1 cellular context compared by ENCODE assay signal in genomic region chr1:38831753-38832734, GRCh38.
TF ChIP-seq lines count a peak whose summit lies in the region.

No MANE protein-coding gene starts in this region.

TF ChIP-seq in K562, 482 proteins besides CTCF, POLR2A, EP300 and RAD21 (continued from another document and continues in another):
- TF ChIP-seq, protein P1, sequence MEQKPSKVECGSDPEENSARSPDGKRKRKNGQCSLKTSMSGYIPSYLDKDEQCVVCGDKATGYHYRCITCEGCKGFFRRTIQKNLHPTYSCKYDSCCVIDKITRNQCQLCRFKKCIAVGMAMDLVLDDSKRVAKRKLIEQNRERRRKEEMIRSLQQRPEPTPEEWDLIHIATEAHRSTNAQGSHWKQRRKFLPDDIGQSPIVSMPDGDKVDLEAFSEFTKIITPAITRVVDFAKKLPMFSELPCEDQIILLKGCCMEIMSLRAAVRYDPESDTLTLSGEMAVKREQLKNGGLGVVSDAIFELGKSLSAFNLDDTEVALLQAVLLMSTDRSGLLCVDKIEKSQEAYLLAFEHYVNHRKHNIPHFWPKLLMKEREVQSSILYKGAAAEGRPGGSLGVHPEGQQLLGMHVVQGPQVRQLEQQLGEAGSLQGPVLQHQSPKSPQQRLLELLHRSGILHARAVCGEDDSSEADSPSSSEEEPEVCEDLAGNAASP (IDR thresholded peaks at IDR 0.05): no peak
- TF ChIP-seq FOXA1 (IDR thresholded peaks at IDR 0.05; ENCODE audit: borderline replicate concordance) (no peak), HCFC1 (IDR thresholded peaks at IDR 0.05; ENCODE audit: low read depth, low read length) (no peak), MXI1 (IDR thresholded peaks at IDR 0.05; ENCODE audit: low read depth, low read length) (no peak), BRF1 (IDR thresholded peaks at IDR 0.05; ENCODE audit: borderline replicate concordance, extremely low read depth, insufficient read length) (no peak), MYNN (IDR thresholded peaks at IDR 0.05) (no peak), MYNN (CRISPR knock-in tag; IDR thresholded peaks at IDR 0.05) (no peak), HDAC6 (IDR thresholded peaks at IDR 0.05; ENCODE audit: low read depth, low read length) (no peak), MTA3 (IDR thresholded peaks at IDR 0.05; ENCODE audit: borderline replicate concordance) (no peak), RFX7 (CRISPR knock-in tag; IDR thresholded peaks at IDR 0.05) (no peak), ZNF699 (CRISPR knock-in tag; IDR thresholded peaks at IDR 0.05; ENCODE audit: insufficient replicate concordance) (no peak), SNIP1 (IDR thresholded peaks at IDR 0.05; ENCODE audit: low read depth) (no peak), DMBX1 (CRISPR knock-in tag; IDR thresholded peaks at IDR 0.05; ENCODE audit: borderline replicate concordance) (no peak), SRSF1 (IDR thresholded peaks at IDR 0.05; ENCODE audit: low read depth, low read length) (no peak), TCF3 (CRISPR knock-in tag; IDR thresholded peaks at IDR 0.05) (peak; percentile 67), TEAD4 (IDR thresholded peaks at IDR 0.05; ENCODE audit: low read length) (peak; percentile 86), TEAD4 (CRISPR knock-in tag; IDR thresholded peaks at IDR 0.05; ENCODE audit: borderline replicate concordance) (no peak), BHLHE40 (IDR thresholded peaks at IDR 0.05; ENCODE audit: low read length) (no peak), MYBL2 (IDR thresholded peaks at IDR 0.05; ENCODE audit: low read depth) (no peak), MYBL2 (CRISPR knock-in tag; IDR thresholded peaks at IDR 0.05; ENCODE audit: borderline replicate concordance) (no peak), SREBF1 (IDR thresholded peaks at IDR 0.05; ENCODE audit: borderline replicate concordance, low read depth, low read length) (no peak), NRF1 (conservative IDR thresholded peaks at IDR 0.05 in 1 of 2, IDR thresholded peaks at IDR 0.05 in 1 of 2) (no peak), FOXP4 (CRISPR knock-in tag; IDR thresholded peaks at IDR 0.05; ENCODE audit: borderline replicate concordance) (0 out of 2 replicates have a peak, but pooled peaks have one; percentile 0), TAF1 (IDR thresholded peaks at IDR 0.05; ENCODE audit: control insufficient read depth, extremely low read depth, insufficient read depth, low read length, severe bottlenecking) (no peak), CBX2 (IDR thresholded peaks at IDR 0.05; ENCODE audit: insufficient read depth, low read length, poor library complexity, severe bottlenecking) (no peak), ZHX1 (conservative IDR thresholded peaks at IDR 0.05; ENCODE audit: low read length) (no peak), BCL6 (CRISPR knock-in tag; IDR thresholded peaks at IDR 0.05) (no peak), POLR3G (IDR thresholded peaks at IDR 0.05; ENCODE audit: extremely low read depth, insufficient read length, insufficient replicate concordance) (no peak), ZNF655 (CRISPR knock-in tag; IDR thresholded peaks at IDR 0.05) (no peak), TSC22D4 (tag; IDR thresholded peaks at IDR 0.05) (no peak), NR4A1 (CRISPR knock-in tag; IDR thresholded peaks at IDR 0.05) (no peak), NR4A1 (tag; IDR thresholded peaks at IDR 0.05) (no peak), ZNF785 (CRISPR knock-in tag; IDR thresholded peaks at IDR 0.05) (no peak), E2F6 (IDR thresholded peaks at IDR 0.05; ENCODE audit: borderline replicate concordance in 1 of 2, extremely low read depth in 1 of 2, insufficient read depth in 1 of 2, insufficient read length in 1 of 2, low read depth in 1 of 2, low read length in 1 of 2, poor library complexity in 1 of 2, severe bottlenecking in 1 of 2) (no peak), ZNF184 (CRISPR knock-in tag; IDR thresholded peaks at IDR 0.05) (no peak), ATF2 (CRISPR knock-in tag; IDR thresholded peaks at IDR 0.05) (no peak), KLF16 (IDR thresholded peaks at IDR 0.05) (peak; percentile 64; the same call in 1 of the 2 replicates)
- TF ChIP-seq, protein P2, sequence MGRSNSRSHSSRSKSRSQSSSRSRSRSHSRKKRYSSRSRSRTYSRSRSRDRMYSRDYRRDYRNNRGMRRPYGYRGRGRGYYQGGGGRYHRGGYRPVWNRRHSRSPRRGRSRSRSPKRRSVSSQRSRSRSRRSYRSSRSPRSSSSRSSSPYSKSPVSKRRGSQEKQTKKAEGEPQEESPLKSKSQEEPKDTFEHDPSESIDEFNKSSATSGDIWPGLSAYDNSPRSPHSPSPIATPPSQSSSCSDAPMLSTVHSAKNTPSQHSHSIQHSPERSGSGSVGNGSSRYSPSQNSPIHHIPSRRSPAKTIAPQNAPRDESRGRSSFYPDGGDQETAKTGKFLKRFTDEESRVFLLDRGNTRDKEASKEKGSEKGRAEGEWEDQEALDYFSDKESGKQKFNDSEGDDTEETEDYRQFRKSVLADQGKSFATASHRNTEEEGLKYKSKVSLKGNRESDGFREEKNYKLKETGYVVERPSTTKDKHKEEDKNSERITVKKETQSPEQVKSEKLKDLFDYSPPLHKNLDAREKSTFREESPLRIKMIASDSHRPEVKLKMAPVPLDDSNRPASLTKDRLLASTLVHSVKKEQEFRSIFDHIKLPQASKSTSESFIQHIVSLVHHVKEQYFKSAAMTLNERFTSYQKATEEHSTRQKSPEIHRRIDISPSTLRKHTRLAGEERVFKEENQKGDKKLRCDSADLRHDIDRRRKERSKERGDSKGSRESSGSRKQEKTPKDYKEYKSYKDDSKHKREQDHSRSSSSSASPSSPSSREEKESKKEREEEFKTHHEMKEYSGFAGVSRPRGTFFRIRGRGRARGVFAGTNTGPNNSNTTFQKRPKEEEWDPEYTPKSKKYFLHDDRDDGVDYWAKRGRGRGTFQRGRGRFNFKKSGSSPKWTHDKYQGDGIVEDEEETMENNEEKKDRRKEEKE (IDR thresholded peaks at IDR 0.05; ENCODE audit: borderline replicate concordance in 1 of 2, control insufficient read depth in 1 of 2, low read depth in 2 of 2, low read length in 1 of 2): no peak
- TF ChIP-seq, protein P3, sequence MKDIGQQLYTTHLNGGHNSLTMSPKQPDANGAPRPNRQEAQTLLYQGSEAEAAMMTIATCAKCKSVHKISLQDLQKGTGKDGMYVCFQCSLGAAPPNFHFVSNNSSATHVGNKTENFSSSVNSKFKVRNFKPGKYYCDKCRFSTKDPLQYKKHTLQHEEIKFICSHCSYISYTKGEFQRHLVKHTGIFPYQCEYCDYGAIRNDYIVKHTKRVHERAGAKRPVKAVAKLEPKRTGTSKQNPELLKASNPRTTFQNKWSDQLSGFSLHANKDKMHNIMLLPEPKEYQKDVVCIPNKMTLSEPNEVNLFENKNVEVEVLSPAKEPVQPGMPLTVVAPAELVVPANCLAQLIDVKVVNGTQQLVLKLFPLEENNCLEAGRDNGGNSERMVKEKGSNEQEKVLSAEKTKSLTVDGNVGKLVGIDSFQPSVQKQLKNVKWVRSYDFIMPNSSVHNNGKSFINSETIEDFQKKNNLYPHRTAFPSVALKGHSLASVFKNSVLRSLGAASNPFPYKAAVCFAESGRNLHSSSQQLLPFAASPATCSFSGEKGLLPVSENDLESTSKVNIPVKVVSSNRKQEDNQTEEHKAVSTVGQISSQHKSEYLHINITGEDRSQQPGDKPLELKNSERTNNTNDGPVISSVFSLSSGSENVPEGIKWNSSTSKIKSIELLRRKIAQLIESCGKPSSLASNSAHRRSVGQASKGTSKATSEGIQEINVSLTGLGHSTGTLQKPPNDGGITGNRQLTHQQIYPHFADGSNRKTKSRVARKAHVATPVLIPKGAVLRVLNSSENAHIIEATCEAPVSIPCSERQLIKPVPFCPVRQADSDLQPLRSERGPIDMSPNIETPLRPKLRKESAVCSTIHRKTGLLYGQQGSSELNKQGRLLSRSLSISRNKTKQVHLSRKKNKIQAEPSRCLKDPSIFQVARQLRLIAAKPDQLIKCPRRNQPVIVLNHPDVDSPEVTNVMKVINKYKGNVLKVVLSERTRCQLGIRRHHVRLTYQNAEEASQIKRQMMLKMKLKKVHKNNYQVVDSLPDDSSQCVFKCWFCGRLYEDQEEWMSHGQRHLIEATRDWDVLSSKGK (CRISPR knock-in tag; IDR thresholded peaks at IDR 0.05): no peak
- TF ChIP-seq, protein P4, sequence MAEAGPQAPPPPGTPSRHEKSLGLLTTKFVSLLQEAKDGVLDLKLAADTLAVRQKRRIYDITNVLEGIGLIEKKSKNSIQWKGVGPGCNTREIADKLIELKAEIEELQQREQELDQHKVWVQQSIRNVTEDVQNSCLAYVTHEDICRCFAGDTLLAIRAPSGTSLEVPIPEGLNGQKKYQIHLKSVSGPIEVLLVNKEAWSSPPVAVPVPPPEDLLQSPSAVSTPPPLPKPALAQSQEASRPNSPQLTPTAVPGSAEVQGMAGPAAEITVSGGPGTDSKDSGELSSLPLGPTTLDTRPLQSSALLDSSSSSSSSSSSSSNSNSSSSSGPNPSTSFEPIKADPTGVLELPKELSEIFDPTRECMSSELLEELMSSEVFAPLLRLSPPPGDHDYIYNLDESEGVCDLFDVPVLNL (CRISPR knock-in tag; IDR thresholded peaks at IDR 0.05; ENCODE audit: low read depth): no peak
- TF ChIP-seq, protein P5, sequence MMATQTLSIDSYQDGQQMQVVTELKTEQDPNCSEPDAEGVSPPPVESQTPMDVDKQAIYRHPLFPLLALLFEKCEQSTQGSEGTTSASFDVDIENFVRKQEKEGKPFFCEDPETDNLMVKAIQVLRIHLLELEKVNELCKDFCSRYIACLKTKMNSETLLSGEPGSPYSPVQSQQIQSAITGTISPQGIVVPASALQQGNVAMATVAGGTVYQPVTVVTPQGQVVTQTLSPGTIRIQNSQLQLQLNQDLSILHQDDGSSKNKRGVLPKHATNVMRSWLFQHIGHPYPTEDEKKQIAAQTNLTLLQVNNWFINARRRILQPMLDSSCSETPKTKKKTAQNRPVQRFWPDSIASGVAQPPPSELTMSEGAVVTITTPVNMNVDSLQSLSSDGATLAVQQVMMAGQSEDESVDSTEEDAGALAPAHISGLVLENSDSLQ (IDR thresholded peaks at IDR 0.05): no peak
- TF ChIP-seq, protein P6, sequence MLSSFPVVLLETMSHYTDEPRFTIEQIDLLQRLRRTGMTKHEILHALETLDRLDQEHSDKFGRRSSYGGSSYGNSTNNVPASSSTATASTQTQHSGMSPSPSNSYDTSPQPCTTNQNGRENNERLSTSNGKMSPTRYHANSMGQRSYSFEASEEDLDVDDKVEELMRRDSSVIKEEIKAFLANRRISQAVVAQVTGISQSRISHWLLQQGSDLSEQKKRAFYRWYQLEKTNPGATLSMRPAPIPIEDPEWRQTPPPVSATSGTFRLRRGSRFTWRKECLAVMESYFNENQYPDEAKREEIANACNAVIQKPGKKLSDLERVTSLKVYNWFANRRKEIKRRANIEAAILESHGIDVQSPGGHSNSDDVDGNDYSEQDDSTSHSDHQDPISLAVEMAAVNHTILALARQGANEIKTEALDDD (IDR thresholded peaks at IDR 0.05): peak; percentile 80
